8 cellular contexts compared by ENCODE assay signal in genomic region chr1:40257688-40258444, GRCh38. TPM values are rescaled to one million over a fixed set of nuclear protein-coding genes. Genes with fewer than 3 reads are reported as not detected.
DNase-seq lines count a peak whose midpoint lies in the region; ATAC-seq and TF ChIP-seq lines count a peak whose summit lies in the region.

TSS of gene ZMPSTE24 (plus strand) at chr1:40258236. CDS start at chr1:40258272, 36 bp downstream.

- no peaks in the 10 kb centered on the region for H3K9me3 ChIP-seq in BE2C

- H3K4me3 ChIP-seq in BE2C (ENCODE audit: low read depth, low read length) (peak within 1 kb of the TSS; percentile 94), coronary artery (peak within 1 kb of the TSS; percentile 92)

- no peaks in the 10 kb centered on the region for H3K27me3 Mint-ChIP-seq in activated CD4-positive, alpha-beta T cell treated with anti-CD3 and anti-CD28 coated beads, Interleukin-2, amount 10 ng/mL, durations not matched to agents 24 days and 14 days

- peak within 1 kb of the TSS; percentile 93 to 95 for H3K27ac ChIP-seq in coronary artery
- peak within 1 kb of the TSS; percentile 93 for H3K27ac ChIP-seq in layer of hippocampus (ENCODE audit: low read depth, low read length)

- peaks cover 36% of the 10 kb centered on the region for H3K36me3 Mint-ChIP-seq in activated CD4-positive, alpha-beta T cell treated with anti-CD3 and anti-CD28 coated beads, Interleukin-2, amount 10 ng/mL, durations not matched to agents 24 days and 14 days (ENCODE audit: low read depth)

- H3K4me3 Mint-ChIP-seq in activated CD4-positive, alpha-beta T cell treated with anti-CD3 and anti-CD28 coated beads, Interleukin-2, amount 10 ng/mL, durations not matched to agents 24 days and 14 days = peak within 1 kb of the TSS; percentile 87

- intact Hi-C loops in activated CD4-positive, alpha-beta T cell treated with anti-CD3 and anti-CD28 coated beads, Interleukin-2, amount 10 ng/mL, durations not matched to agents 24 days and 14 days (cut with micrococcal nuclease) = loop anchor here (1.0 to 5.0 kb wide), 8 partner anchors 17 to 218 kb away; partner anchors contain the start of genes CAP1, RLF and SMAP2

- H3K4me1 ChIP-seq in BE2C = no peaks in the 10 kb centered on the region

- TF ChIP-seq CTCF in BE2C (IDR thresholded peaks at IDR 0.05; ENCODE audit: low read depth, low read length) (no peak), coronary artery (IDR thresholded peaks at IDR 0.05) (no peak)

- H3K27me3 ChIP-seq in BE2C (no peaks in the 10 kb centered on the region), layer of hippocampus (ENCODE audit: control insufficient read depth, insufficient read depth, low read length) (no peaks in the 10 kb centered on the region)

- peaks cover 31% of the 10 kb centered on the region for H3K4me1 Mint-ChIP-seq in activated CD4-positive, alpha-beta T cell treated with anti-CD3 and anti-CD28 coated beads, Interleukin-2, amount 10 ng/mL, durations not matched to agents 24 days and 14 days

- DNase-seq in BE2C (peak; percentile 90), GM19240 (ENCODE audit: insufficient read length, low spot score) (peak; percentile 73), NCI-H526 treated with DMSO at 0.1 percent for 48 hours (lab: John Stamatoyannopoulos, UW) (peak; percentile 99), coronary artery (ENCODE audit: low spot score) (peak; percentile 98)
- DNase-seq in activated CD4-positive, alpha-beta T cell treated with anti-CD3 and anti-CD28 coated beads, Interleukin-2, amount 10 ng/mL, durations not matched to agents 24 days and 14 days = peak; percentile 98
- DNase-seq in stimulated activated CD4-positive, alpha-beta T cell treated with anti-CD3 and anti-CD28 coated beads, Interleukin-1b, Interleukin-23, amount 100 ng/mL, for 4 hours (ENCODE audit: low read depth in 2 of 2) = peak; percentile 86 to 92

- H3K36me3 ChIP-seq in BE2C = peaks cover 3% of the 10 kb centered on the region

- no peaks in the 10 kb centered on the region for H3K9me3 Mint-ChIP-seq in activated CD4-positive, alpha-beta T cell treated with anti-CD3 and anti-CD28 coated beads, Interleukin-2, amount 10 ng/mL, durations not matched to agents 24 days and 14 days

- peak within 1 kb of the TSS; percentile 99 for H3K27ac Mint-ChIP-seq in activated CD4-positive, alpha-beta T cell treated with anti-CD3 and anti-CD28 coated beads, Interleukin-2, amount 10 ng/mL, durations not matched to agents 24 days and 14 days

- peak; percentile 91 for ATAC-seq in HG03460 (IDR thresholded peaks at IDR 0.05; ENCODE audit: unreplicated experiment)

RNA-seq across cellular contexts. Expression of gene ZMPSTE24, which starts in this region (rescaled TPM):
- 39.1 TPM for polyA plus RNA-seq in BE2C (2012; ENCODE audit: insufficient read depth, insufficient read length, low read depth)
- 50.4 and 50.8 TPM in 2 replicates for total RNA-seq in activated CD4-positive, alpha-beta T cell treated with anti-CD3 and anti-CD28 coated beads, Interleukin-2, amount 10 ng/mL, durations not matched to agents 24 days and 14 days

Comparison
In these comparisons a context has a peak if more than half of its experiments do, and no peak if none do; other contexts are left out.
1. Peak in every context shown above with its lines: DNase-seq, ATAC-seq, H3K4me3 ChIP-seq and H3K27ac ChIP-seq.